1 cellular context compared by ENCODE assay signal in genomic region chr2:168456526-168457176, GRCh38.
TF ChIP-seq lines count a peak whose summit lies in the region.

No MANE protein-coding gene starts in this region.

TF ChIP-seq in HepG2, 621 proteins besides CTCF, POLR2A, EP300 and RAD21 (continued from another document and continues in another):
- TF ChIP-seq GRHL1 (CRISPR knock-in tag; conservative IDR thresholded peaks at IDR 0.05) (no peak), ZNF552 (CRISPR knock-in tag; IDR thresholded peaks at IDR 0.05; ENCODE audit: borderline replicate concordance) (0 out of 2 replicates have a peak, but pooled peaks have one; percentile 51), ZNF597 (CRISPR knock-in tag; IDR thresholded peaks at IDR 0.05) (no peak), ZNF574 (CRISPR knock-in tag; IDR thresholded peaks at IDR 0.05) (no peak; the same call in 1 of the 2 replicates), THAP8 (CRISPR knock-in tag; IDR thresholded peaks at IDR 0.05; ENCODE audit: borderline replicate concordance) (peak; percentile 68; the same call in 1 of the 2 replicates), TRIM24 (CRISPR knock-in tag; IDR thresholded peaks at IDR 0.05) (no peak), THYN1 (CRISPR knock-in tag; IDR thresholded peaks at IDR 0.05; ENCODE audit: borderline replicate concordance, low read depth) (no peak), ZNF343 (CRISPR knock-in tag; IDR thresholded peaks at IDR 0.05) (no peak), ZFY (CRISPR knock-in tag; IDR thresholded peaks at IDR 0.05) (peak; percentile 5; the same call in 1 of the 2 replicates), SMAD1 (CRISPR knock-in tag; IDR thresholded peaks at IDR 0.05; ENCODE audit: borderline replicate concordance, low read depth) (no peak; the same call in 1 of the 2 replicates), ZNF460 (CRISPR knock-in tag; IDR thresholded peaks at IDR 0.05; ENCODE audit: borderline replicate concordance) (no peak), YEATS2 (CRISPR knock-in tag; IDR thresholded peaks at IDR 0.05; ENCODE audit: borderline replicate concordance) (no peak), ISL2 (CRISPR knock-in tag; IDR thresholded peaks at IDR 0.05) (no peak), FOXK1 (CRISPR knock-in tag; IDR thresholded peaks at IDR 0.05; ENCODE audit: borderline replicate concordance, low read depth) (no peak), ZNF253 (CRISPR knock-in tag; IDR thresholded peaks at IDR 0.05; ENCODE audit: borderline replicate concordance) (peak; percentile 26; the same call in 1 of the 2 replicates), FOXP4 (CRISPR knock-in tag; IDR thresholded peaks at IDR 0.05) (no peak), NBN (conservative IDR thresholded peaks at IDR 0.05) (no peak), NFRKB (IDR thresholded peaks at IDR 0.05) (no peak), PTBP1 (IDR thresholded peaks at IDR 0.05; ENCODE audit: low read depth, low read length, poor library complexity, severe bottlenecking) (peak; percentile 91), FUBP1 (CRISPR knock-in tag; IDR thresholded peaks at IDR 0.05; ENCODE audit: borderline replicate concordance) (no peak), PLSCR1 (CRISPR knock-in tag; IDR thresholded peaks at IDR 0.05; ENCODE audit: borderline replicate concordance) (0 out of 2 replicates have a peak, but pooled peaks have one; percentile 14), MTF1 (CRISPR knock-in tag; IDR thresholded peaks at IDR 0.05) (no peak), YY1 (IDR thresholded peaks at IDR 0.05; ENCODE audit: insufficient read depth, insufficient replicate concordance, low read depth, low read length) (no peak), ZNF737 (CRISPR knock-in tag; IDR thresholded peaks at IDR 0.05; ENCODE audit: borderline replicate concordance) (no peak), PLRG1 (conservative IDR thresholded peaks at IDR 0.05) (no peak), DDIT3 (CRISPR knock-in tag; IDR thresholded peaks at IDR 0.05) (no peak), PHF8 (CRISPR knock-in tag; IDR thresholded peaks at IDR 0.05) (no peak; the same call in 1 of the 2 replicates), HNRNPUL1 (IDR thresholded peaks at IDR 0.05; ENCODE audit: low read depth, low read length) (no peak), ZBTB3 (CRISPR knock-in tag; IDR thresholded peaks at IDR 0.05; ENCODE audit: borderline replicate concordance, low read depth) (no peak), SUZ12 (IDR thresholded peaks at IDR 0.05; ENCODE audit: low read depth, low read length) (no peak), IRF2 (CRISPR knock-in tag; IDR thresholded peaks at IDR 0.05) (no peak; the same call in 1 of the 2 replicates), JUND (CRISPR knock-in tag; IDR thresholded peaks at IDR 0.05) (peak; percentile 23; the same call in 1 of the 2 replicates), MAX (IDR thresholded peaks at IDR 0.05) (peak; percentile 72), RFX3 (CRISPR knock-in tag; IDR thresholded peaks at IDR 0.05) (no peak), HINFP (CRISPR knock-in tag; IDR thresholded peaks at IDR 0.05; ENCODE audit: low read depth) (no peak; the same call in 1 of the 2 replicates), SNRNP70 (IDR thresholded peaks at IDR 0.05; ENCODE audit: low read depth, low read length) (no peak), ZNF710 (CRISPR knock-in tag; IDR thresholded peaks at IDR 0.05; ENCODE audit: borderline replicate concordance) (0 out of 2 replicates have a peak, but pooled peaks have one; percentile 17), ZNF331 (CRISPR knock-in tag; IDR thresholded peaks at IDR 0.05) (no peak), ZNF24 (IDR thresholded peaks at IDR 0.05) (no peak)
